Comparison of ENCODE assay signal across 14 cellular contexts in the genomic region with DNA sequence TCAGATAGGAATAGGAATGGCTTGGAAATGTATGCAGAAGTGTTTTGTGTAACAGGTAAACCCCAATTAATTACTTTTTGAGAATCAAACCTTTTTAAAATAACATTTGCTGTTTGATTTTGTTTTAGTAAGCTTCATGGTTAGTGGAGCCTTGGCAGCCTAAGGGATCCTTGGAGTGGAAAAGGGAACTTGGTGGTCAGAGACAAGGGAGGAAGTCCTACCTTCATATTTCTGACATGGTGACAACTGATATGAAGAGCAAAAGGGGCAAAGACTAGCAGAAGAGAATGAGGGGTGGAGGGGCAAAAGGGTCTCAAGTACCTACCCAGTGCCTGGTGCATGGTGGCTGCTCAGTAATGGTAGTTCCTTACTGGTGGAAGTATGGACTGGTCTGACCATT. TPM values are rescaled to one million over a fixed set of nuclear protein-coding genes. Genes with fewer than 3 reads are reported as not detected.
DNase-seq lines count a peak whose midpoint lies in the region; ATAC-seq, FAIRE-seq and TF ChIP-seq lines count a peak whose summit lies in the region.
"Had no signal": no experiment of that assay in that cellular context is flagged by ENCODE, and none has a peak within 500 bp of the region (broad histone marks: within the 10 kb centered on the region; RNA-seq: fewer than 3 reads in every experiment).

No MANE protein-coding gene starts in this region.

- H2AFZ ChIP-seq in GM23338 (no peak overlapping the region), K562 (ENCODE audit: low read depth, low read length) (no peak overlapping the region)

- no peaks in the 10 kb centered on the region for H3F3A ChIP-seq in GM23338 (replicated peaks; ENCODE audit: low read depth)

- H3K9me3 Mint-ChIP-seq in GM23338: no peaks in the 10 kb centered on the region

- H3K79me2 ChIP-seq in GM23338 (replicated peaks; ENCODE audit: insufficient read depth) (peaks cover 62% of the 10 kb centered on the region), K562 (ENCODE audit: control insufficient read depth, insufficient read depth, low read length) (no peaks in the 10 kb centered on the region)

- DNase-seq in GM23338 (ENCODE audit: low spot score): no peak
- DNase-seq in OCI-M2 (lab: John Stamatoyannopoulos, UW; ENCODE audit: unreplicated experiment): peak; percentile 71
- DNase-seq in K562 (ENCODE audit: extremely low read depth in 1 of 4, low spot score in 3 of 4): no peak
- DNase-seq in thyroid gland: peak; percentile 44 to 56
- DNase-seq in NCI-H446 treated with DMSO at 0.1 percent for 48 hours (lab: John Stamatoyannopoulos, UW): no peak
- no peak for DNase-seq in left colon
- DNase-seq: H7, IMR-90, NCI-H1092 treated with DMSO at 0.1 percent for 48 hours, NCI-H1694, NCI-H446, NCI-H82, SHP77 had no signal

- no peak overlapping the region; the same call in 1 of the 2 replicates for H3K27ac Mint-ChIP-seq in GM23338

- CTCF ChIA-PET in K562 (lab: Yijun Ruan, JAX; ENCODE audit: low intra/inter-chr PET ratio): interaction anchor here (0.5 kb wide), 1 partner anchor 261 kb away, joined by 3 read pairs; no protein-coding TSS in a partner anchor

- BruUV-seq in K562 (replicated peaks; lab: Mats Ljungman, UMichigan): no TSS peak

- no peak overlapping the region for H3K4me3 ChIP-seq in GM23338
- H3K4me3 ChIP-seq in K562: no peak overlapping the region
- no peak overlapping the region for H3K4me3 ChIP-seq in thyroid gland (replicated peaks in 1 of 3)

- H3K36me3 ChIP-seq in GM23338 (ENCODE audit: insufficient read depth) (no peaks in the 10 kb centered on the region), K562 (ENCODE audit: control insufficient read depth, insufficient read depth, low read length) (no peaks in the 10 kb centered on the region), thyroid gland (no peaks in the 10 kb centered on the region)

- no peaks in the 10 kb centered on the region for H3K9me2 ChIP-seq in GM23338 (ENCODE audit: insufficient read depth)

- H3K27me3 ChIP-seq in GM23338 (ENCODE audit: insufficient read depth): no peaks in the 10 kb centered on the region
- H3K27me3 ChIP-seq in K562 (ENCODE audit: control insufficient read depth in 2 of 2, insufficient read depth in 2 of 2, low read length in 2 of 2): no peaks in the 10 kb centered on the region; a peak in 1 of 5 replicates
- no peaks in the 10 kb centered on the region for H3K27me3 ChIP-seq in thyroid gland

- H3K4me2 ChIP-seq in GM23338: peak overlapping the region; percentile 57; the same call in 1 of the 2 replicates
- no peak overlapping the region for H3K4me2 ChIP-seq in K562 (ENCODE audit: insufficient read depth, low read length)

- no peak for TF ChIP-seq CTCF in GM23338 (conservative IDR thresholded peaks at IDR 0.05; ENCODE audit: low read depth in 2 of 2)
- TF ChIP-seq CTCF in K562 (IDR thresholded peaks at IDR 0.05 in 2 of 3, conservative IDR thresholded peaks at IDR 0.05 in 1 of 3; ENCODE audit: insufficient read depth in 2 of 3, low read depth in 1 of 3, low read length in 3 of 3): no peak
- no peak for TF ChIP-seq CTCF in thyroid gland (IDR thresholded peaks at IDR 0.05)

- H3K4me1 Mint-ChIP-seq in GM23338: peaks cover 49% of the 10 kb centered on the region

- no peak for FAIRE-seq in K562 (lab: Jason Lieb, UNC)

- no peak overlapping the region for H3K9ac ChIP-seq in K562 (ENCODE audit: insufficient read depth in 1 of 2, low read depth in 2 of 2, low read length in 2 of 2)

- peaks cover 7% of the 10 kb centered on the region for H3K27me3 Mint-ChIP-seq in GM23338 (ENCODE audit: insufficient read depth, low read depth, poor library complexity)

- no peaks in the 10 kb centered on the region for H3K36me3 Mint-ChIP-seq in GM23338 (ENCODE audit: low read depth)

- no peak for TF ChIP-seq RAD21 in K562 (CRISPR knock-in tag; conservative IDR thresholded peaks at IDR 0.05 in 1 of 2, IDR thresholded peaks at IDR 0.05 in 1 of 2)

- POLR2A ChIA-PET in K562 (lab: Yijun Ruan, JAX): no interaction called here

- H3K27ac ChIP-seq in GM23338 (ENCODE audit: low read depth) (no peak overlapping the region; the same call in 1 of the 2 replicates), K562 (ENCODE audit: extremely low read depth, low read depth, low read length) (no peak overlapping the region), thyroid gland (peak overlapping the region; percentile 83 to 92 (median 88))

- TF ChIP-seq EP300 in K562 (IDR thresholded peaks at IDR 0.05; ENCODE audit: low read length): no peak

- H4K20me1 ChIP-seq in GM23338 (replicated peaks; ENCODE audit: insufficient read depth) (no peaks in the 10 kb centered on the region; the same call in 1 of the 2 replicates), K562 (replicated peaks; ENCODE audit: control insufficient read depth, insufficient read depth, low read length) (no peaks in the 10 kb centered on the region)

- H3K9me1 ChIP-seq in K562 (ENCODE audit: control insufficient read depth, insufficient read depth, low read length): no peaks in the 10 kb centered on the region

- ATAC-seq in GM23338: no peak
- ATAC-seq in K562: no peak; the same call in 2 of the 3 replicates
- ATAC-seq in left colon: no peak
- no peak for ATAC-seq in GM19328 (IDR thresholded peaks at IDR 0.05; ENCODE audit: unreplicated experiment)

- peaks cover 45% of the 10 kb centered on the region for H3K4me1 ChIP-seq in GM23338 (ENCODE audit: insufficient read depth)
- H3K4me1 ChIP-seq in K562 (replicated peaks in 1 of 2; ENCODE audit: control insufficient read depth in 2 of 2, insufficient read depth in 2 of 2, low read length in 2 of 2): peaks cover 0 to 7% of the 10 kb centered on the region in 2 experiments; a peak in 1 of 5 replicates
- H3K4me1 ChIP-seq in thyroid gland: peaks cover 33 to 37% of the 10 kb centered on the region in 2 donors

- H3K9me3 ChIP-seq in K562 (replicated peaks; ENCODE audit: control insufficient read depth, insufficient read depth, low read depth, low read length): no peaks in the 10 kb centered on the region
- no peaks in the 10 kb centered on the region for H3K9me3 ChIP-seq in thyroid gland

- in situ Hi-C loops in K562 (cut with MboI): no loop called here

- intact Hi-C loops in K562 (cut with micrococcal nuclease): no loop called here
- intact Hi-C loops in thyroid gland (cut with DNase I): no loop called here
- intact Hi-C loops in left colon (cut with DNase I, micrococcal nuclease): no loop called here

- TF ChIP-seq POLR2A in K562 (conservative IDR thresholded peaks at IDR 0.05): no peak
- TF ChIP-seq POLR2A in thyroid gland (IDR thresholded peaks at IDR 0.05): no peak

- H3K4me3 Mint-ChIP-seq in GM23338: no peak overlapping the region

TF ChIP-seq in GM23338, 12 proteins besides CTCF, POLR2A, EP300 and RAD21 (continues in another document):
- TF ChIP-seq JUNB (IDR thresholded peaks at IDR 0.05; ENCODE audit: unreplicated experiment) (no peak), ZNF331 (CRISPR knock-in tag; IDR thresholded peaks at IDR 0.05; ENCODE audit: low read depth) (no peak)

TF ChIP-seq in K562, 482 proteins besides CTCF, POLR2A, EP300 and RAD21 (continues in another document):
- TF ChIP-seq ELF1 (tag; IDR thresholded peaks at IDR 0.05) (no peak), ZNF134 (CRISPR knock-in tag; conservative IDR thresholded peaks at IDR 0.05) (no peak), SPI1 (IDR thresholded peaks at IDR 0.05; ENCODE audit: borderline replicate concordance, low read depth, low read length) (peak; percentile 87; the same call in 1 of the 2 replicates), RBM14 (IDR thresholded peaks at IDR 0.05; ENCODE audit: borderline replicate concordance, insufficient read depth, low read depth, low read length) (no peak), MEIS2 (IDR thresholded peaks at IDR 0.05; ENCODE audit: partially characterized antibody) (peak; percentile 32), TAF1 (IDR thresholded peaks at IDR 0.05; ENCODE audit: control insufficient read depth, extremely low read depth, insufficient read depth, low read length, severe bottlenecking) (no peak), RB1 (IDR thresholded peaks at IDR 0.05; ENCODE audit: low read depth) (no peak), TCF7L2 (IDR thresholded peaks at IDR 0.05; ENCODE audit: low read depth, low read length) (no peak)
- TF ChIP-seq, protein P1, sequence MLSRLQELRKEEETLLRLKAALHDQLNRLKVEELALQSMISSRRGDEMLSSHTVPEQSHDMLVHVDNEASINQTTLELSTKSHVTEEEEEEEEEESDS (CRISPR knock-in tag; IDR thresholded peaks at IDR 0.05): no peak
- TF ChIP-seq, protein P2, sequence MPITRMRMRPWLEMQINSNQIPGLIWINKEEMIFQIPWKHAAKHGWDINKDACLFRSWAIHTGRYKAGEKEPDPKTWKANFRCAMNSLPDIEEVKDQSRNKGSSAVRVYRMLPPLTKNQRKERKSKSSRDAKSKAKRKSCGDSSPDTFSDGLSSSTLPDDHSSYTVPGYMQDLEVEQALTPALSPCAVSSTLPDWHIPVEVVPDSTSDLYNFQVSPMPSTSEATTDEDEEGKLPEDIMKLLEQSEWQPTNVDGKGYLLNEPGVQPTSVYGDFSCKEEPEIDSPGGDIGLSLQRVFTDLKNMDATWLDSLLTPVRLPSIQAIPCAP (CRISPR knock-in tag; IDR thresholded peaks at IDR 0.05; ENCODE audit: borderline replicate concordance): no peak

RNA-seq across cellular contexts. Expression of a gene that starts 32.3 kb away (rescaled TPM):
- total RNA-seq in GM23338 (2014; rRNA removed; shearing (Covaris generic)): 29.4 and 42.6 TPM in 2 replicates
- 7.8 and 9.2 TPM in 2 replicates for polyA plus RNA-seq in GM23338 (2016; fragmentation: Nextera tagmentation; extraction: Ambion mirVana)
- 11.5 and 16.6 TPM in 2 replicates for total RNA-seq in K562 (2011; cell fraction: chromatin; rRNA removed; ENCODE audit: low replicate concordance)
- 3.7 and 4.3 TPM in 2 replicates for total RNA-seq in K562 (2011; cell fraction: nucleolus; rRNA removed)
- 7.0 and 11.6 TPM in 2 replicates for total RNA-seq in K562 (2011; cell fraction: nucleoplasm; rRNA removed)
- total RNA-seq in K562 (2014; rRNA removed): 3.1 and 3.7 TPM in 2 replicates
- 5.2 TPM in 2 replicates for total RNA-seq in K562 (2014; rRNA removed; fragmentation: Illumina TruSeq; extraction: Trizol)
- 5.5 and 6.8 TPM in 2 replicates for total RNA-seq in K562 (2015; rRNA removed; fragmentation: Illumina TruSeq; extraction: Trizol)
- total RNA-seq in K562 (2021): 5.2 and 5.5 TPM in 2 replicates
- 10.5 and 10.8 TPM in 2 replicates for polyA plus RNA-seq in K562 (2011; rRNA removed)
- 4.5 and 8.6 TPM in 2 replicates for polyA plus RNA-seq in K562 (2011; cell fraction: cytosol; rRNA removed)
- 10.3 and 13.9 TPM in 2 replicates for polyA plus RNA-seq in K562 (2011; cell fraction: nucleus; rRNA removed)
- 4.9 and 7.6 TPM in 2 replicates for polyA plus RNA-seq in K562 (2012)
- polyA plus RNA-seq in K562 (2014; fragmentation: Illumina TruSeq; extraction: Trizol): 4.8 and 6.2 TPM in 2 replicates
- polyA plus RNA-seq in K562 (2014; fragmentation: Nextera tagmentation; extraction: Ambion mirVana): 1 to 10 TPM in 1 of 2 experiments, under 1 TPM in 1; 0.93 to 2.0 TPM
- polyA plus RNA-seq in K562 (2014; rRNA removed): 4.3 and 5.6 TPM in 2 replicates
- polyA minus RNA-seq in K562 (2011; rRNA and poly(A)+ RNA removed): 17.9 and 25.5 TPM in 2 replicates
- 5.7 and 7.6 TPM in 2 replicates for polyA minus RNA-seq in K562 (2011; cell fraction: cytosol; rRNA and poly(A)+ RNA removed)
- polyA minus RNA-seq in K562 (2011; cell fraction: nucleus; rRNA and poly(A)+ RNA removed): 3.4 and 8.2 TPM in 2 replicates
- 100 to 1,000 TPM in 2 of 4 donors, 10 to 100 TPM in 2; 83.2 to 149 (median 101) TPM for total RNA-seq in thyroid gland
- 100 to 1,000 TPM; 482 to 555 TPM for total RNA-seq in left colon

Comparison
In these comparisons a context has a peak if more than half of its experiments do, and no peak if none do; other contexts are left out.
1. DNase-seq: peak in OCI-M2 (single experiment) and thyroid gland (2 of 2); none in GM23338 (single experiment), K562 (0 of 4), NCI-H446 treated with DMSO at 0.1 percent for 48 hours (single experiment) and left colon (0 of 2).
2. H3K27ac ChIP-seq: peak in thyroid gland (3 of 3); none in GM23338 (single experiment) and K562 (single experiment).